Comparison of ENCODE assay signal across 8 cellular contexts in the genomic region with DNA sequence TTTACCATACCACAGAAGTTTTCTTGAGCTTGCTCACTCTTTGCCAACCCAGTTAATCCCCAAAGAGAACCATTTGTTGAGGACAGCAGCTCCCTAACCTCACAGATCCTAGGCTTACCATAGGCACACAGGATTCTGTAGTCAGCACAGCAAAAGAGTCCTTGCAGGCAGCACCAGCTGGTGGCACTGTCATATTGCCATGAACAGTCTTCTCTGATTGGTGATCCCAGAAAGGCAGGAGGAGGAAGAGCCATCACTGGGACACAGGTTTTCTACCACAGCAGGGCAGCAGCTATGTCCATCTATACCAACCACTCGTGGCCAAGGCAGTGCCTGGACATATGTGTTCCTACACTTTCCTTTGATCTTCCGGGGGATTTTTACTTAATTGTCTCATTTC.
DNase-seq lines count a peak whose midpoint lies in the region; ATAC-seq and TF ChIP-seq lines count a peak whose summit lies in the region.

No MANE protein-coding gene starts in this region.

- H3K4me1 ChIP-seq in RWPE2 (ENCODE audit: insufficient read depth, poor library complexity, severe bottlenecking) (no peaks in the 10 kb centered on the region), psoas muscle (peaks cover 21% of the 10 kb centered on the region)

- H3K27me3 ChIP-seq in RWPE2 (ENCODE audit: insufficient read depth, poor library complexity, severe bottlenecking): no peaks in the 10 kb centered on the region
- no peaks in the 10 kb centered on the region for H3K27me3 ChIP-seq in psoas muscle (ENCODE audit: insufficient read depth in 3 of 3, low read length in 2 of 3)

- no peaks in the 10 kb centered on the region for H3K9me3 ChIP-seq in RWPE2 (ENCODE audit: severe bottlenecking)
- no peaks in the 10 kb centered on the region for H3K9me3 ChIP-seq in psoas muscle

- POLR2A ChIA-PET in HEK293T (lab: Yijun Ruan, JAX): no interaction called here

- ATAC-seq in RWPE2 (ENCODE audit: low read depth) (0 out of 3 replicates have a peak, but pooled peaks have one; percentile 31), psoas muscle (peak; percentile 90 to 93 (median 92)), HG02973 (IDR thresholded peaks at IDR 0.05; ENCODE audit: unreplicated experiment) (no peak), GM19035 (IDR thresholded peaks at IDR 0.05; ENCODE audit: unreplicated experiment) (no peak), GM21786 (IDR thresholded peaks at IDR 0.05; ENCODE audit: unreplicated experiment) (no peak)

- in situ Hi-C loops in ACHN (cut with HindIII; ENCODE audit: low pct_ligation_motif_present, low pct_unique_long_range_greater_than_20kb, low sequenced_read_pairs): no loop called here

- CTCF ChIA-PET in HEK293T (lab: Yijun Ruan, JAX): no interaction called here

- TF ChIP-seq CTCF in RWPE2 (IDR thresholded peaks at IDR 0.05; ENCODE audit: poor library complexity, severe bottlenecking) (no peak), foreskin fibroblast (IDR thresholded peaks at IDR 0.05; ENCODE audit: low read depth, low read length) (peak; percentile 14), psoas muscle (IDR thresholded peaks at IDR 0.05) (peak; percentile 46)

- intact Hi-C loops in psoas muscle (cut with DNase I): loop anchor here (5.0 to 10.0 kb wide), 3 partner anchors 191 to 764 kb away; no protein-coding TSS in a partner anchor

- H3K36me3 ChIP-seq in RWPE2 (ENCODE audit: low read depth) (no peaks in the 10 kb centered on the region), psoas muscle (ENCODE audit: insufficient read depth in 1 of 2, low read depth in 1 of 2) (no peaks in the 10 kb centered on the region)

- peak; percentile 1 for DNase-seq in ACHN
- DNase-seq in HEK293T (ENCODE audit: extremely low spot score): peak; percentile 38
- no peak for DNase-seq in RWPE2 (ENCODE audit: low spot score)
- DNase-seq in foreskin fibroblast: peak; percentile 20 to 48
- peak; percentile 30 to 65 for DNase-seq in psoas muscle

- no peak overlapping the region for H3K4me3 ChIP-seq in RWPE2 (ENCODE audit: severe bottlenecking)
- H3K4me3 ChIP-seq in foreskin fibroblast (ENCODE audit: low read depth in 1 of 2, low read length in 2 of 2): no peak overlapping the region
- peak overlapping the region; percentile 49 for H3K4me3 ChIP-seq in psoas muscle

- WGBS in psoas muscle, 3 donors: 48 to 63% (median 55%) methylated on average over 2 of the region's 2 CpGs

- H3K27ac ChIP-seq in RWPE2 (ENCODE audit: poor library complexity, severe bottlenecking): no peak overlapping the region
- peak overlapping the region; percentile 87 for H3K27ac ChIP-seq in psoas muscle

TF ChIP-seq in HEK293T, 16 proteins besides CTCF, POLR2A, EP300 and RAD21:
- no peak for TF ChIP-seq ARNT (IDR thresholded peaks at IDR 0.05)
- no peak for TF ChIP-seq L3MBTL2 (conservative IDR thresholded peaks at IDR 0.05)
- no peak for TF ChIP-seq ELF4 (IDR thresholded peaks at IDR 0.05)
- no peak for TF ChIP-seq HDGF (IDR thresholded peaks at IDR 0.05; ENCODE audit: borderline replicate concordance)
- no peak for TF ChIP-seq FOXM1 (IDR thresholded peaks at IDR 0.05; ENCODE audit: borderline replicate concordance)
- TF ChIP-seq NFRKB (IDR thresholded peaks at IDR 0.05): no peak
- no peak for TF ChIP-seq TARDBP (IDR thresholded peaks at IDR 0.05)
- TF ChIP-seq FOXK2 (IDR thresholded peaks at IDR 0.05): no peak
- TF ChIP-seq SUZ12 (IDR thresholded peaks at IDR 0.05): no peak
- TF ChIP-seq ZNF384 (IDR thresholded peaks at IDR 0.05): no peak

Comparison
In these comparisons a context has a peak if more than half of its experiments do, and no peak if none do; other contexts are left out.
1. ATAC-seq: peak in RWPE2 (single experiment) and psoas muscle (4 of 4); none in HG02973 (single experiment), GM19035 (single experiment) and GM21786 (single experiment).